Comparison of ENCODE assay signal across 1 cellular context in genomic region chr18:76463358-76463757, GRCh38.
TF ChIP-seq lines count a peak whose summit lies in the region.

No MANE protein-coding gene starts in this region.

TF ChIP-seq in HepG2, 621 proteins besides CTCF, POLR2A, EP300 and RAD21:
- TF ChIP-seq ZNF383 (CRISPR knock-in tag; IDR thresholded peaks at IDR 0.05; ENCODE audit: borderline replicate concordance) (no peak), RBM22 (optimal IDR thresholded peaks at IDR 0.05; ENCODE audit: low read length) (peak; percentile 69)
- TF ChIP-seq, protein P1, sequence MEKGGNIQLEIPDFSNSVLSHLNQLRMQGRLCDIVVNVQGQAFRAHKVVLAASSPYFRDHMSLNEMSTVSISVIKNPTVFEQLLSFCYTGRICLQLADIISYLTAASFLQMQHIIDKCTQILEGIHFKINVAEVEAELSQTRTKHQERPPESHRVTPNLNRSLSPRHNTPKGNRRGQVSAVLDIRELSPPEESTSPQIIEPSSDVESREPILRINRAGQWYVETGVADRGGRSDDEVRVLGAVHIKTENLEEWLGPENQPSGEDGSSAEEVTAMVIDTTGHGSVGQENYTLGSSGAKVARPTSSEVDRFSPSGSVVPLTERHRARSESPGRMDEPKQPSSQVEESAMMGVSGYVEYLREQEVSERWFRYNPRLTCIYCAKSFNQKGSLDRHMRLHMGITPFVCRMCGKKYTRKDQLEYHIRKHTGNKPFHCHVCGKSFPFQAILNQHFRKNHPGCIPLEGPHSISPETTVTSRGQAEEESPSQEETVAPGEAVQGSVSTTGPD (CRISPR knock-in tag; IDR thresholded peaks at IDR 0.05) = no peak
